Comparison of ENCODE assay signal across 8 cellular contexts in the genomic region with DNA sequence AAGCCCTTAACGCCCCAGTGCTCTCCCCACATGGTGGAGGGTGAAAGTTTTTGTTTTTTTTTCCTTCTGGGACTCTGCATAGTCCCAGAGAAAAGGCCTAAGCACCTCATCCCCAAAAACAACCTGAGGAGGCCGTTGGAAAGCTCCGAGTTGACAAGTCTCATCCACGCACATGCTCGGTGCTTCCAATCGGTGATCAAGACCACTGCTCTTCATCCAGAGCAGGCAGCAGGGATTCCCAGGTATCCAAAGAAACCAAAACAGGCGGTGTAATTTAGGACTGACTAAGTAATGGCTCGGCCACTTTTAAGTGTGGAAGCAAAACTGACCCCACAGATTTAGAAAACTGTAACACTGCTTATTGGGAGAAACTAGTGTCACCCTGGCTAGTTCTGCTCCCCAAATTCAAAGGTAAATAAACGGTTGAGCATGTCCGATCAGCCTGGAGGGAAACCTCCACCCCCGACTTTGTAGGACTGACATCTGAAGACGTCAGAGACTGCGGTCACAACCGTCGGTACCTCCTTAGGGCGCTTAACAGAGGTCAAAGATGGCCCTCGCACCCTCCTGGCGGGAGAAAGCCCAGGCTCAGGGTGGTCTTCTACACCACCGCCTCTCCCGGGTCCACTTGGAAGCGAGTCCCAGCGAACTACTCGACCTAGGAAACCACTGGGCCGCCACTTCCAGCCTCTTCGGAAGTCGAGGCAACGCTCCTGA. TPM values are rescaled to one million over a fixed set of nuclear protein-coding genes. Genes with fewer than 3 reads are reported as not detected.
A peak's percentile ranks its signal among the peaks of the same experiment; 100 is the strongest.
DNase-seq lines count a peak whose midpoint lies in the region; TF ChIP-seq lines count a peak whose summit lies in the region.

No MANE protein-coding gene starts in this region.

- peaks cover 20% of the 10 kb centered on the region for H3K4me1 ChIP-seq in OCI-LY7 (ENCODE audit: insufficient read depth, low read length, poor library complexity, severe bottlenecking)
- H3K4me1 ChIP-seq in esophagus (ENCODE audit: control insufficient read depth in 2 of 2, insufficient read depth in 2 of 2, low read length in 1 of 2): peaks cover 12 to 13% of the 10 kb centered on the region in 2 donors

- no peaks in the 10 kb centered on the region for H3K27me3 ChIP-seq in esophagus (ENCODE audit: control insufficient read depth in 1 of 2, insufficient read depth in 2 of 2, low read length in 2 of 2)

- H3K27ac Mint-ChIP-seq in activated naive CD4-positive, alpha-beta T cell treated with anti-CD3 and anti-CD28 coated beads, Interleukin-2, amount 50 U/mL, for 24 hours: no peak overlapping the region
- peak overlapping the region; percentile 98 for H3K27ac Mint-ChIP-seq in progenitor cell of endocrine pancreas

- no peaks in the 10 kb centered on the region for H3K36me3 Mint-ChIP-seq in activated naive CD4-positive, alpha-beta T cell treated with anti-CD3 and anti-CD28 coated beads, Interleukin-2, amount 50 U/mL, for 24 hours
- H3K36me3 Mint-ChIP-seq in progenitor cell of endocrine pancreas (ENCODE audit: insufficient read depth): peaks cover 2% of the 10 kb centered on the region

- POLR2A ChIA-PET in OCI-LY7 (lab: Charles Lee): no interaction called here

- H3K4me2 ChIP-seq in OCI-LY7 (ENCODE audit: low read length): peak overlapping the region; percentile 92

- peak overlapping the region; percentile 28; the same call in 1 of the 2 replicates for H2AFZ ChIP-seq in OCI-LY7 (ENCODE audit: low read length)

- peaks cover 15% of the 10 kb centered on the region for H3K4me1 Mint-ChIP-seq in activated naive CD4-positive, alpha-beta T cell treated with anti-CD3 and anti-CD28 coated beads, Interleukin-2, amount 50 U/mL, for 24 hours
- peaks cover 10% of the 10 kb centered on the region for H3K4me1 Mint-ChIP-seq in progenitor cell of endocrine pancreas (ENCODE audit: low read depth)

- H3K4me3 ChIP-seq in OCI-LY7 (ENCODE audit: low read depth, low read length, poor library complexity, severe bottlenecking): peak overlapping the region; percentile 75
- peak overlapping the region; percentile 66 for H3K4me3 ChIP-seq in esophagus (ENCODE audit: low read depth in 1 of 2, low read length in 2 of 2)

- no peak for DNase-seq in activated naive CD4-positive, alpha-beta T cell (lab: John Stamatoyannopoulos, UW)
- DNase-seq in OCI-LY7 (ENCODE audit: low spot score): no peak
- DNase-seq in progenitor cell of endocrine pancreas (ENCODE audit: low spot score, unreplicated experiment): no peak
- no peak for DNase-seq in NCI-H226
- no peak for DNase-seq in amniotic stem cell (lab: John Stamatoyannopoulos, UW)
- no peak for DNase-seq in anterior cingulate cortex (lab: John Stamatoyannopoulos, UW)

- H3K36me3 ChIP-seq in OCI-LY7 (ENCODE audit: insufficient read depth, low read length): peaks cover 19% of the 10 kb centered on the region
- H3K36me3 ChIP-seq in esophagus (ENCODE audit: control insufficient read depth in 2 of 2, insufficient read depth in 2 of 2, low read length in 1 of 2): peaks cover 11 to 34% of the 10 kb centered on the region in 2 donors

- BruUV-seq in OCI-LY7 (replicated peaks; lab: Mats Ljungman, UMichigan): TSS peak; percentile 52

- CTCF ChIA-PET in OCI-LY7 (lab: Charles Lee; ENCODE audit: unreplicated experiment): no interaction called here

- peak overlapping the region; percentile 77 for H3K27ac ChIP-seq in OCI-LY7 (ENCODE audit: low read depth, low read length, poor library complexity, severe bottlenecking)
- peak overlapping the region; percentile 90 to 94 for H3K27ac ChIP-seq in esophagus (ENCODE audit: low read depth in 2 of 2, low read length in 1 of 2)

- H3K9me3 ChIP-seq in OCI-LY7 (ENCODE audit: low read length): no peaks in the 10 kb centered on the region
- H3K9me3 ChIP-seq in esophagus (ENCODE audit: control insufficient read depth in 2 of 2, insufficient read depth in 1 of 2, low read depth in 1 of 2, low read length in 1 of 2): no peaks in the 10 kb centered on the region

- H3K27me3 Mint-ChIP-seq in activated naive CD4-positive, alpha-beta T cell treated with anti-CD3 and anti-CD28 coated beads, Interleukin-2, amount 50 U/mL, for 24 hours: no peaks in the 10 kb centered on the region
- H3K27me3 Mint-ChIP-seq in progenitor cell of endocrine pancreas: no peaks in the 10 kb centered on the region

- no peaks in the 10 kb centered on the region for H3K79me2 ChIP-seq in OCI-LY7 (ENCODE audit: insufficient read depth, low read depth, low read length)

- intact Hi-C loops in OCI-LY7 (cut with micrococcal nuclease; ENCODE audit: unreplicated experiment): loop anchor here (5.0 kb wide), 1 partner anchor 128 kb away; no protein-coding TSS in a partner anchor

- WGBS in esophagus, 2 donors: 20 to 23% methylated on average over 27 of the region's 27 CpGs

- H3K9me2 ChIP-seq in OCI-LY7 (ENCODE audit: insufficient read depth, low read length): no peaks in the 10 kb centered on the region

- H3K9me3 Mint-ChIP-seq in activated naive CD4-positive, alpha-beta T cell treated with anti-CD3 and anti-CD28 coated beads, Interleukin-2, amount 50 U/mL, for 24 hours: no peaks in the 10 kb centered on the region
- no peaks in the 10 kb centered on the region for H3K9me3 Mint-ChIP-seq in progenitor cell of endocrine pancreas (ENCODE audit: low read depth)

- H4K20me1 ChIP-seq in OCI-LY7 (ENCODE audit: insufficient read depth, low read length): no peaks in the 10 kb centered on the region

- peak overlapping the region; percentile 93 for H3K4me3 Mint-ChIP-seq in activated naive CD4-positive, alpha-beta T cell treated with anti-CD3 and anti-CD28 coated beads, Interleukin-2, amount 50 U/mL, for 24 hours
- H3K4me3 Mint-ChIP-seq in progenitor cell of endocrine pancreas (ENCODE audit: low read depth): peak overlapping the region; percentile 93

- no peak for TF ChIP-seq CTCF in OCI-LY7 (conservative IDR thresholded peaks at IDR 0.05; ENCODE audit: low read length)
- no peak for TF ChIP-seq CTCF in progenitor cell of endocrine pancreas (IDR thresholded peaks at IDR 0.05; ENCODE audit: unreplicated experiment)

RNA-seq across cellular contexts. Expression of a gene that starts 1.0 kb away (rescaled TPM):
- 8.0 and 9.9 TPM in 2 replicates for total RNA-seq in OCI-LY7 (2014; rRNA removed; shearing (Covaris generic))
- total RNA-seq in OCI-LY7 (2022): 11.0 and 11.1 TPM in 2 replicates
- polyA plus RNA-seq in esophagus: 1 to 10 TPM; 6.9 to 9.9 TPM
- total RNA-seq in progenitor cell of endocrine pancreas: 17.7 and 19.4 TPM in 2 replicates

RNA-seq across cellular contexts. Expression of a gene that starts 8.3 kb away (rescaled TPM):
- 16.5 and 23.3 TPM in 2 replicates for total RNA-seq in OCI-LY7 (2014; rRNA removed; shearing (Covaris generic))
- total RNA-seq in OCI-LY7 (2022) (11.9 and 13.2 TPM in 2 replicates), progenitor cell of endocrine pancreas (12.9 and 14.7 TPM in 2 replicates)
- polyA plus RNA-seq in esophagus: 1 to 10 TPM; 5.1 to 5.6 TPM

RNA-seq across cellular contexts. Expression of a gene that starts 23.7 kb away (rescaled TPM):
- total RNA-seq in OCI-LY7 (2014; rRNA removed; shearing (Covaris generic)): 10.6 and 13.8 TPM in 2 replicates
- 13.5 and 14.5 TPM in 2 replicates for total RNA-seq in OCI-LY7 (2022)
- polyA plus RNA-seq in esophagus: 1 to 10 TPM; 2.4 to 2.8 TPM
- 10.1 and 11.2 TPM in 2 replicates for total RNA-seq in progenitor cell of endocrine pancreas

RNA-seq across cellular contexts. Expression of a gene that starts 35.2 kb away (rescaled TPM):
- not detected in 2 replicates for total RNA-seq in OCI-LY7 (2014; rRNA removed; shearing (Covaris generic))
- total RNA-seq in OCI-LY7 (2022) (not detected in 2 replicates), progenitor cell of endocrine pancreas (3.5 TPM in 2 replicates)
- under 1 TPM; 0.83 to 0.89 TPM for polyA plus RNA-seq in esophagus

RNA-seq across cellular contexts. Expression of a gene that starts 36.6 kb away (rescaled TPM):
- total RNA-seq in OCI-LY7 (2014; rRNA removed; shearing (Covaris generic)): 28.0 and 44.1 TPM in 2 replicates
- total RNA-seq in OCI-LY7 (2022): 29.4 and 29.8 TPM in 2 replicates
- polyA plus RNA-seq in esophagus: 1 to 10 TPM; 7.0 to 7.2 TPM
- 9.4 and 9.9 TPM in 2 replicates for total RNA-seq in progenitor cell of endocrine pancreas
